In the genomic region with DNA sequence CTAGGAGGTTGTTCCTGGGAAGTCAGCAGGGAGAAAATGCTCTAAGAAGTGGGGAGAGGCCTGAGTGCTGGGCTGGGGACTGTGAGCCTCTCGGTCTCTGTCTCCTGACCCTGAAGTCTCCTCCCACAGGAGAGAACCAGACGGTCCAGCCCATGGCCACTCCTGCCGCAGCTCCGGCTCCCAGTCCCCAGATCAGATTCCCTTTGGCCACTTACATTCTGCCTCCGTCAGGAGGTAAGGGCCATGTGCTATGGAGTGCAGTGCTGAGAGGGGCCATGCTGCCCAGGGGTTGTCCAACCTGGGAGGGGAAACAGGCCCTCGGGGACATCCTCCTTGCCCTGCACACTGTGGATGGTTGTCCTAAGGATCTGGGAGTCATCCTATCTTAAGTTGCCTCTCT, we compare ENCODE assay signal across 17 cellular contexts. TPM values are rescaled to one million over a fixed set of nuclear protein-coding genes. Genes with fewer than 3 reads are reported as not detected.
DNase-seq lines count a peak whose midpoint lies in the region; ATAC-seq and TF ChIP-seq lines count a peak whose summit lies in the region.
"Had no signal": no experiment of that assay in that cellular context is flagged by ENCODE, and none has a peak within 500 bp of the region (broad histone marks: within the 10 kb centered on the region; RNA-seq: fewer than 3 reads in every experiment).

No MANE protein-coding gene starts in this region.

- H3K27me3 Mint-ChIP-seq in activated T-cell treated with anti-CD3 and anti-CD28 coated beads, Interleukin-2, amount 50 U/mL, for 72 hours (ENCODE audit: low read depth), result peaks cover 11% of the 10 kb centered on the region

- no peak overlapping the region for H3K4me3 Mint-ChIP-seq in activated T-cell treated with anti-CD3 and anti-CD28 coated beads, Interleukin-2, amount 50 U/mL, for 72 hours
- H3K4me3 Mint-ChIP-seq: CD8-positive, alpha-beta T cell; IgD-negative memory B cell had no signal

- DNase-seq in AG20443 (ENCODE audit: low spot score) (peak; percentile 44), ELF-1 (ENCODE audit: low read depth, low spot score) (peak; percentile 50), left kidney (ENCODE audit: low read depth, low spot score) (peak; percentile 84), COR-L47 (lab: John Stamatoyannopoulos, UW) (no peak), substantia nigra (lab: John Stamatoyannopoulos, UW) (no peak), NCI-H2171 treated with DMSO at 0.1 percent for 48 hours (lab: John Stamatoyannopoulos, UW) (no peak)
- no peak for DNase-seq in activated T-cell treated with anti-CD3 and anti-CD28 coated beads, Interleukin-2, amount 50 U/mL, for 72 hours
- DNase-seq: CD8-positive, alpha-beta T cell; DMS79; NCI-H1105 treated with DMSO at 0.1 percent for 48 hours; NCI-H1694; NCI-H226; NCI-H524 treated with DMSO at 0.1 percent for 48 hours had no signal

- no peaks in the 10 kb centered on the region for H3K36me3 Mint-ChIP-seq in activated T-cell treated with anti-CD3 and anti-CD28 coated beads, Interleukin-2, amount 50 U/mL, for 72 hours (ENCODE audit: insufficient read depth in 2 of 2)
- H3K36me3 Mint-ChIP-seq: CD8-positive, alpha-beta T cell; IgD-negative memory B cell had no signal

- peaks cover 3% of the 10 kb centered on the region for H3K4me1 Mint-ChIP-seq in activated T-cell treated with anti-CD3 and anti-CD28 coated beads, Interleukin-2, amount 50 U/mL, for 72 hours (ENCODE audit: low read depth)

- no peaks in the 10 kb centered on the region for H3K9me3 Mint-ChIP-seq in activated T-cell treated with anti-CD3 and anti-CD28 coated beads, Interleukin-2, amount 50 U/mL, for 72 hours
- H3K9me3 Mint-ChIP-seq: CD8-positive, alpha-beta T cell; IgD-negative memory B cell had no signal

- no peak overlapping the region for H3K27ac Mint-ChIP-seq in activated T-cell treated with anti-CD3 and anti-CD28 coated beads, Interleukin-2, amount 50 U/mL, for 72 hours
- H3K27ac Mint-ChIP-seq: CD8-positive, alpha-beta T cell; IgD-negative memory B cell had no signal

- ATAC-seq in SK-N-SH treated with all-trans-retinoic acid at 6 μM for 48 hours, result peak; percentile 28
- ATAC-seq in activated T-cell treated with anti-CD3 and anti-CD28 coated beads, Interleukin-2, amount 50 U/mL, for 72 hours (replicated peaks in 1 of 2), result no peak
- ATAC-seq: CD8-positive, alpha-beta T cell had no signal

- no peak overlapping the region for H3K27ac ChIP-seq in substantia nigra (ENCODE audit: low read depth, low read length, poor library complexity, severe bottlenecking)
- H3K27ac ChIP-seq: BLaER1 treated with 17β-estradiol and CSF1 and Interleukin-3, amounts not matched to agents 10 nM and 100 nM; HL-60 had no signal

TF ChIP-seq in SK-N-SH treated with all-trans-retinoic acid at 6 μM for 48 hours, 23 proteins besides CTCF, POLR2A, EP300 and RAD21:
- no peak for TF ChIP-seq ZFP3 (CRISPR knock-in tag; IDR thresholded peaks at IDR 0.05)
- TF ChIP-seq ISL1 (CRISPR knock-in tag; IDR thresholded peaks at IDR 0.05), result no peak

RNA-seq across cellular contexts. Expression of gene ZNF467, which starts 21.3 kb away (rescaled TPM):
- total RNA-seq in activated T-cell treated with anti-CD3 and anti-CD28 coated beads, Interleukin-2, amount 50 U/mL, for 72 hours, result under 1 TPM; 0.37 to 0.53 TPM

RNA-seq across cellular contexts. Expression of gene ZNF862, which starts 43.5 kb away (rescaled TPM):
- 10 to 100 TPM; 31.4 to 39.0 TPM for total RNA-seq in activated T-cell treated with anti-CD3 and anti-CD28 coated beads, Interleukin-2, amount 50 U/mL, for 72 hours

Comparison
In these comparisons a context has a peak if more than half of its experiments do, and no peak if none do; other contexts are left out.
1. DNase-seq: peak in AG20443 (single experiment), ELF-1 (single experiment) and left kidney (single experiment); none in COR-L47 (single experiment), activated T-cell treated with anti-CD3 and anti-CD28 coated beads, Interleukin-2, amount 50 U/mL, for 72 hours (0 of 2), substantia nigra (0 of 49) and NCI-H2171 treated with DMSO at 0.1 percent for 48 hours (single experiment).